16 cellular contexts compared by ENCODE assay signal in the genomic region with DNA sequence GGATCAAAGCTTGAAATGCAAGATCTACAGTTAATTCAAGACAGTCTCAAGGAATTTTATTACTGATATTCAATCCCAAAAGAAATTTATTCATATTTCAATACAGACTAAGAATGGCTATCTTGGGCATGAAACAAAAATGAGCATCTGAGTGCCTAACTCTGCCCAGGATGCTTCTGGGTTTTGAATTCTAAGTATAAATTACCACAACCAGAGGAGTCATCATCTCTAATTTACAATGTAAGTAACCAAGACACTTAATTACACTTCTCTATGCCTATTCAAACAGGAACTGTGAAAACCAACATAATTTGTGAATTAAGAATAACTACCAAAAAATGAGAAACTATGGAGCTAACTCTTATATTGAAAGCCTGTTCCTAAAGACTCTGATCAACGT. TPM values are rescaled to one million over a fixed set of nuclear protein-coding genes. Genes with fewer than 3 reads are reported as not detected.
DNase-seq lines count a peak whose midpoint lies in the region; ATAC-seq and TF ChIP-seq lines count a peak whose summit lies in the region.
"Had no signal": no experiment of that assay in that cellular context is flagged by ENCODE, and none has a peak within 500 bp of the region (broad histone marks: within the 10 kb centered on the region; RNA-seq: fewer than 3 reads in every experiment).

No MANE protein-coding gene starts in this region.

- H3K79me2 ChIP-seq in Karpas-422 (ENCODE audit: low read length) = peaks cover 100% of the 10 kb centered on the region
- H3K79me2 ChIP-seq in hepatocyte = peaks cover 94% of the 10 kb centered on the region

- CTCF ChIA-PET in activated CD8-positive, alpha-beta memory T cell treated with anti-CD3 and anti-CD28 coated beads, Interleukin-2, amount 10 ng/mL, durations not matched to agents 7 days and 5 days (lab: Charles Lee) = interaction anchor here (0.7 to 2.6 kb wide), 2 partner anchors 13 to 16 kb away, joined by 3 to 6 read pairs; partner anchors contain the start of gene OSBPL8

- H3K27ac ChIP-seq in Karpas-422 (ENCODE audit: low read length) (no peak overlapping the region), hepatocyte (no peak overlapping the region)
- H3K27ac ChIP-seq: Peyer's patch, SJSA1 had no signal

- peak overlapping the region; percentile 17 for H3K4me2 ChIP-seq in Karpas-422 (ENCODE audit: low read depth, low read length, poor library complexity, severe bottlenecking)
- H3K4me2 ChIP-seq in hepatocyte = peak overlapping the region; percentile 7

- peaks cover 48% of the 10 kb centered on the region for H3K4me1 Mint-ChIP-seq in activated CD8-positive, alpha-beta memory T cell treated with anti-CD3 and anti-CD28 coated beads, Interleukin-2, amount 10 ng/mL, durations not matched to agents 7 days and 5 days

- peaks cover 62% of the 10 kb centered on the region for H3K4me1 ChIP-seq in Karpas-422 (ENCODE audit: low read length)
- H3K4me1 ChIP-seq in hepatocyte (ENCODE audit: insufficient read depth) = peaks cover 20% of the 10 kb centered on the region

- TF ChIP-seq CTCF in hepatocyte (IDR thresholded peaks at IDR 0.05; ENCODE audit: poor library complexity) = no peak

- H3K4me3 Mint-ChIP-seq in activated CD8-positive, alpha-beta memory T cell treated with anti-CD3 and anti-CD28 coated beads, Interleukin-2, amount 10 ng/mL, durations not matched to agents 7 days and 5 days = no peak overlapping the region
- H3K4me3 Mint-ChIP-seq: CD4-positive, CD25-positive, alpha-beta regulatory T cell had no signal

- WGBS in hepatocyte (ENCODE audit: low lambda C conversion rate, missing lambda C conversion rate) = 63% methylated on average over 1 of the region's 1 CpG

- peak overlapping the region; percentile 25 for H3K27ac Mint-ChIP-seq in activated CD8-positive, alpha-beta memory T cell treated with anti-CD3 and anti-CD28 coated beads, Interleukin-2, amount 10 ng/mL, durations not matched to agents 7 days and 5 days
- H3K27ac Mint-ChIP-seq: CD4-positive, CD25-positive, alpha-beta regulatory T cell had no signal

- H2AFZ ChIP-seq in Karpas-422 (ENCODE audit: low read length) (no peak overlapping the region), hepatocyte (no peak overlapping the region)

- H3K9me2 ChIP-seq in Karpas-422 (replicated peaks; ENCODE audit: insufficient read depth, low read length) (no peaks in the 10 kb centered on the region), hepatocyte (replicated peaks; ENCODE audit: insufficient read depth) (no peaks in the 10 kb centered on the region)

- H3K27me3 ChIP-seq in Karpas-422 (ENCODE audit: low read length) (no peaks in the 10 kb centered on the region), hepatocyte (no peaks in the 10 kb centered on the region)
- H3K27me3 ChIP-seq: Peyer's patch, SJSA1 had no signal

- H3K4me3 ChIP-seq in Karpas-422 (ENCODE audit: low read length) (no peak overlapping the region), hepatocyte (no peak overlapping the region)
- H3K4me3 ChIP-seq: Peyer's patch, SJSA1 had no signal

- H3K27me3 Mint-ChIP-seq in activated CD8-positive, alpha-beta memory T cell treated with anti-CD3 and anti-CD28 coated beads, Interleukin-2, amount 10 ng/mL, durations not matched to agents 7 days and 5 days = no peaks in the 10 kb centered on the region
- H3K27me3 Mint-ChIP-seq: CD4-positive, CD25-positive, alpha-beta regulatory T cell had no signal

- no peak for DNase-seq in activated CD8-positive, alpha-beta memory T cell treated with anti-CD3 and anti-CD28 coated beads, Interleukin-2, amount 10 ng/mL, durations not matched to agents 7 days and 5 days
- DNase-seq in activated CD8-positive, alpha-beta memory T cell treated with anti-CD3 and anti-CD28 coated beads for 24 hours = no peak
- DNase-seq in Karpas-422 (no peak), MV-4-11 (lab: John Stamatoyannopoulos, UW) (peak; percentile 30), hepatocyte (ENCODE audit: low spot score) (no peak), NCI-H2171 (lab: John Stamatoyannopoulos, UW) (no peak)
- DNase-seq: KBM-7, NCI-H1694, NCI-H2081 treated with DMSO at 0.1 percent for 48 hours, NCI-H446, NCI-H526 treated with DMSO at 0.1 percent for 48 hours, Peyer's patch had no signal

- no peaks in the 10 kb centered on the region for H3K9me3 Mint-ChIP-seq in activated CD8-positive, alpha-beta memory T cell treated with anti-CD3 and anti-CD28 coated beads, Interleukin-2, amount 10 ng/mL, durations not matched to agents 7 days and 5 days (ENCODE audit: low read depth)
- H3K9me3 Mint-ChIP-seq: CD4-positive, CD25-positive, alpha-beta regulatory T cell had no signal

- H3K9ac ChIP-seq in Karpas-422 (ENCODE audit: low read length) = no peak overlapping the region

- H4K20me1 ChIP-seq in Karpas-422 (ENCODE audit: insufficient read depth, low read depth, low read length) (no peaks in the 10 kb centered on the region), hepatocyte (ENCODE audit: insufficient read depth, poor library complexity, severe bottlenecking) (peaks cover 24% of the 10 kb centered on the region)

- H3K36me3 Mint-ChIP-seq in activated CD8-positive, alpha-beta memory T cell treated with anti-CD3 and anti-CD28 coated beads, Interleukin-2, amount 10 ng/mL, durations not matched to agents 7 days and 5 days = peaks cover 24% of the 10 kb centered on the region
- H3K36me3 Mint-ChIP-seq: CD4-positive, CD25-positive, alpha-beta regulatory T cell had no signal

- H3K9me3 ChIP-seq in Karpas-422 (ENCODE audit: low read length) (no peaks in the 10 kb centered on the region), hepatocyte (ENCODE audit: low read depth) (no peaks in the 10 kb centered on the region)
- H3K9me3 ChIP-seq: Peyer's patch, SJSA1 had no signal

- ATAC-seq in activated CD8-positive, alpha-beta memory T cell treated with anti-CD3 and anti-CD28 coated beads, Interleukin-2, amount 10 ng/mL, durations not matched to agents 7 days and 5 days = peak; percentile 80
- ATAC-seq in HG02759 (IDR thresholded peaks at IDR 0.05; ENCODE audit: unreplicated experiment) = no peak
- ATAC-seq: HCT116 had no signal

- H3K36me3 ChIP-seq in Karpas-422 (ENCODE audit: insufficient read depth, low read length) (peaks cover 3% of the 10 kb centered on the region; the same call in 1 of the 2 replicates), hepatocyte (replicated peaks; ENCODE audit: insufficient read depth, low read depth) (no peaks in the 10 kb centered on the region)
- H3K36me3 ChIP-seq: Peyer's patch, SJSA1 had no signal

RNA-seq across cellular contexts. Expression of gene OSBPL8, which starts 14.1 kb away (rescaled TPM):
- 100 to 1,000 TPM; 104 to 112 TPM for total RNA-seq in activated CD8-positive, alpha-beta memory T cell treated with anti-CD3 and anti-CD28 coated beads, Interleukin-2, amount 10 ng/mL, durations not matched to agents 7 days and 5 days
- 74.3 and 116 TPM in 2 replicates for total RNA-seq in Karpas-422 (2014; rRNA removed; shearing (Covaris generic); ENCODE audit: low replicate concordance)
- 73.0 and 82.5 TPM in 2 replicates for total RNA-seq in hepatocyte
- 20.1 and 21.4 TPM in 2 replicates for polyA plus RNA-seq in hepatocyte
